Comparison of ENCODE assay signal across 8 cellular contexts in genomic region chr6:128521302-128521632, GRCh38. TPM values are rescaled to one million over a fixed set of nuclear protein-coding genes. Genes with fewer than 3 reads are reported as not detected.
DNase-seq lines count a peak whose midpoint lies in the region; ATAC-seq and TF ChIP-seq lines count a peak whose summit lies in the region.

No MANE protein-coding gene starts in this region.

- H3K4me1 ChIP-seq in mucosa of rectum (ENCODE audit: control insufficient read depth in 2 of 2, insufficient read depth in 2 of 2, low read length in 2 of 2) (peaks cover 6 to 18% of the 10 kb centered on the region in 2 donors), vagina (peaks cover 27% of the 10 kb centered on the region)

- H3K36me3 ChIP-seq in mucosa of rectum (ENCODE audit: control insufficient read depth in 2 of 2, insufficient read depth in 2 of 2, low read length in 2 of 2) (no peaks in the 10 kb centered on the region), vagina (no peaks in the 10 kb centered on the region)

- H3K27me3 Mint-ChIP-seq in stimulated activated naive CD8-positive, alpha-beta T cell treated with anti-CD3 and anti-CD28 coated beads, Interleukin-15, Interleukin-2, amounts not matched to agents 100 ng/mL and 50 ng/mL, for 24 hours: peaks cover 62% of the 10 kb centered on the region

- no peaks in the 10 kb centered on the region for H3K36me3 Mint-ChIP-seq in stimulated activated naive CD8-positive, alpha-beta T cell treated with anti-CD3 and anti-CD28 coated beads, Interleukin-15, Interleukin-2, amounts not matched to agents 100 ng/mL and 50 ng/mL, for 24 hours (ENCODE audit: low read depth)

- no peak for ATAC-seq in stimulated activated naive CD8-positive, alpha-beta T cell treated with anti-CD3 and anti-CD28 coated beads, Interleukin-15, Interleukin-2, amounts not matched to agents 100 U/mL and 50 U/mL, for 24 hours
- ATAC-seq in GM21447 (IDR thresholded peaks at IDR 0.05; ENCODE audit: unreplicated experiment): no peak

- H3K9me3 Mint-ChIP-seq in stimulated activated naive CD8-positive, alpha-beta T cell treated with anti-CD3 and anti-CD28 coated beads, Interleukin-15, Interleukin-2, amounts not matched to agents 100 ng/mL and 50 ng/mL, for 24 hours: no peaks in the 10 kb centered on the region

- H3K27ac ChIP-seq in mucosa of rectum (ENCODE audit: low read depth in 2 of 2, low read length in 2 of 2) (peak overlapping the region; percentile 95 to 96), vagina (peak overlapping the region; percentile 97)

- H3K4me3 ChIP-seq in cardiac fibroblast (replicated peaks in 1 of 2; ENCODE audit: low read depth in 2 of 2, low read length in 2 of 2) (peak overlapping the region; percentile 78 to 87), mucosa of rectum (ENCODE audit: low read length in 2 of 2) (peak overlapping the region; percentile 81 to 97), vagina (peak overlapping the region; percentile 64 to 80)

- intact Hi-C loops in vagina (cut with DNase I): no loop called here

- TF ChIP-seq POLR2A in vagina (IDR thresholded peaks at IDR 0.05): no peak

- H3K9me3 ChIP-seq in mucosa of rectum (ENCODE audit: control insufficient read depth in 2 of 2, low read length in 2 of 2): no peaks in the 10 kb centered on the region
- H3K9me3 ChIP-seq in vagina: no peaks in the 10 kb centered on the region

- peak overlapping the region; percentile 92 for H3K4me3 Mint-ChIP-seq in stimulated activated naive CD8-positive, alpha-beta T cell treated with anti-CD3 and anti-CD28 coated beads, Interleukin-15, Interleukin-2, amounts not matched to agents 100 ng/mL and 50 ng/mL, for 24 hours

- H3K27me3 ChIP-seq in mucosa of rectum (ENCODE audit: control insufficient read depth in 2 of 2, insufficient read depth in 2 of 2, low read length in 2 of 2): no peaks in the 10 kb centered on the region
- no peaks in the 10 kb centered on the region for H3K27me3 ChIP-seq in vagina

- peak overlapping the region; percentile 79 to 99 for H3K9ac ChIP-seq in mucosa of rectum (ENCODE audit: low read depth in 1 of 2, low read length in 2 of 2)

- TF ChIP-seq CTCF in cardiac fibroblast (IDR thresholded peaks at IDR 0.05; ENCODE audit: low read depth, low read length) (no peak), vagina (IDR thresholded peaks at IDR 0.05) (no peak)

- no peak overlapping the region for H3K27ac Mint-ChIP-seq in stimulated activated naive CD8-positive, alpha-beta T cell treated with anti-CD3 and anti-CD28 coated beads, Interleukin-15, Interleukin-2, amounts not matched to agents 100 ng/mL and 50 ng/mL, for 24 hours

- no peak for DNase-seq in stimulated activated naive CD8-positive, alpha-beta T cell treated with anti-CD3 and anti-CD28 coated beads, Interleukin-15, Interleukin-2, amounts not matched to agents 100 U/mL and 50 U/mL, for 24 hours
- peak; percentile 46 to 76 for DNase-seq in cardiac fibroblast (ENCODE audit: low read depth in 2 of 2)
- DNase-seq in vagina (ENCODE audit: extremely low spot score in 2 of 2): no peak
- no peak for DNase-seq in Kasumi-1 (lab: John Stamatoyannopoulos, UW)
- DNase-seq in NCI-H2029 (lab: John Stamatoyannopoulos, UW): no peak

- H3K4me1 Mint-ChIP-seq in stimulated activated naive CD8-positive, alpha-beta T cell treated with anti-CD3 and anti-CD28 coated beads, Interleukin-15, Interleukin-2, amounts not matched to agents 100 ng/mL and 50 ng/mL, for 24 hours (ENCODE audit: low read depth): peaks cover 25% of the 10 kb centered on the region

RNA-seq across cellular contexts. Expression of gene PTPRK, which starts 0.9 kb away (rescaled TPM):
- total RNA-seq in vagina: 82.5 TPM

Comparison
In these comparisons a context has a peak if more than half of its experiments do, and no peak if none do; other contexts are left out.
1. DNase-seq: peak in cardiac fibroblast (2 of 2); none in stimulated activated naive CD8-positive, alpha-beta T cell treated with anti-CD3 and anti-CD28 coated beads, Interleukin-15, Interleukin-2, amounts not matched to agents 100 U/mL and 50 U/mL, for 24 hours (single experiment), vagina (0 of 2), Kasumi-1 (0 of 2) and NCI-H2029 (single experiment).
2. Peak in every context shown above with its lines, with median percentiles within 50 percentile points of each other: H3K4me3 ChIP-seq.